In genomic region chr4:7025040-7025602, GRCh38 we compare ENCODE assay signal across 16 cellular contexts. TPM values are rescaled to one million over a fixed set of nuclear protein-coding genes. Genes with fewer than 3 reads are reported as not detected.
A peak's percentile ranks its signal among the peaks of the same experiment; 100 is the strongest.
DNase-seq lines count a peak whose midpoint lies in the region; FAIRE-seq and TF ChIP-seq lines count a peak whose summit lies in the region.
"Had no signal": no experiment of that assay in that cellular context is flagged by ENCODE, and none has a peak within 500 bp of the region (broad histone marks: within the 10 kb centered on the region; RNA-seq: fewer than 3 reads in every experiment).

No MANE protein-coding gene starts in this region.

- peaks cover 7% of the 10 kb centered on the region for H3K79me2 ChIP-seq in astrocyte (ENCODE audit: insufficient read depth, low read length)
- no peaks in the 10 kb centered on the region for H3K79me2 ChIP-seq in osteoblast (ENCODE audit: insufficient read depth, low read length)

- H2AFZ ChIP-seq in astrocyte (ENCODE audit: low read depth, low read length), result no peak overlapping the region
- H2AFZ ChIP-seq in osteoblast (ENCODE audit: low read length), result no peak overlapping the region

- H3K9me3 ChIP-seq in BLaER1, result no peaks in the 10 kb centered on the region
- H3K9me3 ChIP-seq in astrocyte (ENCODE audit: insufficient read depth, low read depth, low read length), result no peaks in the 10 kb centered on the region
- H3K9me3 ChIP-seq in osteoblast (ENCODE audit: low read depth, low read length), result no peaks in the 10 kb centered on the region

- TF ChIP-seq CTCF in astrocyte (IDR thresholded peaks at IDR 0.05; ENCODE audit: insufficient read depth, low read depth, low read length) (no peak), osteoblast (IDR thresholded peaks at IDR 0.05; ENCODE audit: extremely low read depth, low read depth, low read length) (no peak)

- peaks cover 17% of the 10 kb centered on the region for H3K36me3 Mint-ChIP-seq in astrocyte (ENCODE audit: low read depth, unreplicated experiment)

- peak overlapping the region; percentile 58 for H3K27ac Mint-ChIP-seq in astrocyte (ENCODE audit: unreplicated experiment)
- H3K27ac Mint-ChIP-seq: B cell had no signal

- H3K27ac ChIP-seq in BLaER1 (0 out of 2 replicates have a peak overlapping the region, but pooled peaks have one; percentile 3), astrocyte (ENCODE audit: low read depth, low read length) (no peak overlapping the region), osteoblast (ENCODE audit: low read depth, low read length) (no peak overlapping the region)
- H3K27ac ChIP-seq: C4-2B had no signal

- H3K4me1 Mint-ChIP-seq in astrocyte (ENCODE audit: low read depth, unreplicated experiment), result peaks cover 30% of the 10 kb centered on the region

- H3K36me3 ChIP-seq in BLaER1 (peaks cover 95% of the 10 kb centered on the region), H7 (replicated peaks; ENCODE audit: control insufficient read depth, insufficient read depth, low read length) (peaks cover 10% of the 10 kb centered on the region), astrocyte (ENCODE audit: insufficient read depth, low read length) (peaks cover 7% of the 10 kb centered on the region), osteoblast (ENCODE audit: insufficient read depth, low read length) (peaks cover 9% of the 10 kb centered on the region)

- H4K20me1 ChIP-seq in BLaER1, result peaks cover 95% of the 10 kb centered on the region
- peaks cover 9% of the 10 kb centered on the region for H4K20me1 ChIP-seq in astrocyte (ENCODE audit: insufficient read depth, low read length)
- H4K20me1 ChIP-seq in osteoblast (ENCODE audit: insufficient read depth, low read length), result no peaks in the 10 kb centered on the region

- H3K27me3 Mint-ChIP-seq in astrocyte (ENCODE audit: low read depth, unreplicated experiment), result no peaks in the 10 kb centered on the region
- H3K27me3 Mint-ChIP-seq: B cell; CD4-positive, alpha-beta memory T cell had no signal

- no peak overlapping the region for H3K4me3 ChIP-seq in BLaER1
- no peak overlapping the region for H3K4me3 ChIP-seq in H7 (ENCODE audit: insufficient read depth, low read depth, low read length)
- no peak overlapping the region for H3K4me3 ChIP-seq in astrocyte (ENCODE audit: insufficient read depth, low read depth, low read length)
- H3K4me3 ChIP-seq in osteoblast (ENCODE audit: insufficient read depth, low read length), result no peak overlapping the region
- H3K4me3 ChIP-seq: GM12878 had no signal

- no peaks in the 10 kb centered on the region for H3K9me3 Mint-ChIP-seq in astrocyte (ENCODE audit: unreplicated experiment)
- H3K9me3 Mint-ChIP-seq: CD4-positive, alpha-beta memory T cell had no signal

- H3K9ac ChIP-seq in BLaER1, result no peak overlapping the region; the same call in 1 of the 2 replicates
- H3K9ac ChIP-seq in astrocyte (ENCODE audit: low read length), result no peak overlapping the region

- no peak overlapping the region for H3K4me2 ChIP-seq in BLaER1
- H3K4me2 ChIP-seq in astrocyte (ENCODE audit: low read length), result no peak overlapping the region
- no peak overlapping the region for H3K4me2 ChIP-seq in osteoblast (ENCODE audit: insufficient read depth, low read length)

- FAIRE-seq in astrocyte (lab: Jason Lieb, UNC), result no peak
- FAIRE-seq: A204.1, GM12878, GM18507, GM19239, H1 had no signal

- H3K4me1 ChIP-seq in BLaER1 (peaks cover 40% of the 10 kb centered on the region), astrocyte (ENCODE audit: insufficient read depth, low read length) (peaks cover 15% of the 10 kb centered on the region), osteoblast (ENCODE audit: insufficient read depth, low read length) (peaks cover 11% of the 10 kb centered on the region)

- DNase-seq in H7 (peak; percentile 55), astrocyte (ENCODE audit: low read depth) (no peak), osteoblast (ENCODE audit: insufficient read length, low spot score, missing footprints) (peak; percentile 13), NCI-H510A treated with DMSO at 0.1 percent for 48 hours (lab: John Stamatoyannopoulos, UW) (no peak), mucosa of gallbladder (ENCODE audit: low spot score) (no peak)
- no peak for DNase-seq in activated naive CD4-positive, alpha-beta T cell treated with anti-CD3 and anti-CD28 coated beads, Interleukin-2, amount 50 U/mL, for 16 hours
- DNase-seq: CD4-positive, alpha-beta memory T cell; DMS79 had no signal

- H3K27me3 ChIP-seq in BLaER1 (no peaks in the 10 kb centered on the region), H7 (ENCODE audit: control insufficient read depth, insufficient read depth, low read length) (no peaks in the 10 kb centered on the region), astrocyte (ENCODE audit: insufficient read depth, low read length) (no peaks in the 10 kb centered on the region), osteoblast (ENCODE audit: insufficient read depth, low read length) (no peaks in the 10 kb centered on the region)

- H3K4me3 Mint-ChIP-seq in astrocyte (ENCODE audit: unreplicated experiment), result no peak overlapping the region
- H3K4me3 Mint-ChIP-seq: B cell; CD4-positive, alpha-beta memory T cell had no signal

RNA-seq across cellular contexts. Expression of gene TADA2B, which starts 18.1 kb away (rescaled TPM):
- 14.0 TPM in 2 replicates for total RNA-seq in H7 (2014; rRNA removed; shearing (Covaris generic))
- total RNA-seq in astrocyte (18.0 and 19.8 TPM in 2 replicates), osteoblast (12.7 and 13.0 TPM in 2 replicates), mucosa of gallbladder (23.9 TPM)

RNA-seq across cellular contexts. Expression of gene GRPEL1, which starts 42.7 kb away (rescaled TPM):
- 30.7 and 35.4 TPM in 2 replicates for total RNA-seq in H7 (2014; rRNA removed; shearing (Covaris generic))
- total RNA-seq in astrocyte (48.3 and 55.8 TPM in 2 replicates), osteoblast (10.3 and 21.0 TPM in 2 replicates), mucosa of gallbladder (27.5 TPM)

Comparison
In these comparisons a context has a peak if more than half of its experiments do, and no peak if none do; other contexts are left out.
1. DNase-seq: peak in H7 (single experiment) and osteoblast (single experiment); none in astrocyte (single experiment), activated naive CD4-positive, alpha-beta T cell treated with anti-CD3 and anti-CD28 coated beads, Interleukin-2, amount 50 U/mL, for 16 hours (single experiment), NCI-H510A treated with DMSO at 0.1 percent for 48 hours (single experiment) and mucosa of gallbladder (single experiment).